Comparison of ENCODE assay signal across 8 cellular contexts in genomic region chr11:99069831-99070444, GRCh38. TPM values are rescaled to one million over a fixed set of nuclear protein-coding genes. Genes with fewer than 3 reads are reported as not detected.
DNase-seq lines count a peak whose midpoint lies in the region; ATAC-seq lines count a peak whose summit lies in the region.

No MANE protein-coding gene starts in this region.

- no peaks in the 10 kb centered on the region for H3K36me3 Mint-ChIP-seq in activated T-helper 2 cell treated with anti-CD3 and anti-CD28 coated beads, Interferon-gamma antibody, Interleukin-2, Interleukin-4, amounts not matched to agents 10 μg/mL and 5 μg/mL and 100 μg/mL, durations not matched to agents 14 hours and 24 hours and 36 hours (ENCODE audit: low read depth)

- intact Hi-C loops in activated T-helper 2 cell treated with anti-CD3 and anti-CD28 coated beads, Interferon-gamma antibody, Interleukin-2, Interleukin-4, amounts not matched to agents 10 μg/mL and 5 μg/mL and 100 μg/mL, durations not matched to agents 14 hours and 24 hours and 36 hours (cut with micrococcal nuclease), result no loop called here

- no peaks in the 10 kb centered on the region for H3K27me3 Mint-ChIP-seq in activated T-helper 2 cell treated with anti-CD3 and anti-CD28 coated beads, Interferon-gamma antibody, Interleukin-2, Interleukin-4, amounts not matched to agents 10 μg/mL and 5 μg/mL and 100 μg/mL, durations not matched to agents 14 hours and 24 hours and 36 hours (ENCODE audit: low read depth)

- H3K27ac Mint-ChIP-seq in activated T-helper 2 cell treated with anti-CD3 and anti-CD28 coated beads, Interferon-gamma antibody, Interleukin-2, Interleukin-4, amounts not matched to agents 10 μg/mL and 5 μg/mL and 100 μg/mL, durations not matched to agents 14 hours and 24 hours and 36 hours, result no peak overlapping the region

- no peak for DNase-seq in activated T-helper 2 cell treated with anti-CD3 and anti-CD28 coated beads, Interferon-gamma antibody, Interleukin-2, Interleukin-4, amounts not matched to agents 10 μg/mL and 5 μg/mL and 100 μg/mL, durations not matched to agents 14 hours and 24 hours and 36 hours (ENCODE audit: low spot score)
- peak; percentile 96 for DNase-seq in islet precursor cell
- peak; percentile 29 for DNase-seq in superior temporal gyrus (ENCODE audit: extremely low spot score)
- no peak for DNase-seq in GM19238 (ENCODE audit: insufficient read length, low spot score)
- DNase-seq in NCI-H2029 treated with DMSO at 0.1 percent for 48 hours (lab: John Stamatoyannopoulos, UW), result no peak

- no peaks in the 10 kb centered on the region for H3K9me3 ChIP-seq in KOPT-K1 (ENCODE audit: insufficient read depth, low read length, poor library complexity, severe bottlenecking)

- peak overlapping the region; percentile 18 for H3K27ac ChIP-seq in KOPT-K1 (ENCODE audit: low read depth, low read length, poor library complexity, severe bottlenecking)

- peaks cover 4% of the 10 kb centered on the region for H3K4me1 Mint-ChIP-seq in activated T-helper 2 cell treated with anti-CD3 and anti-CD28 coated beads, Interferon-gamma antibody, Interleukin-2, Interleukin-4, amounts not matched to agents 10 μg/mL and 5 μg/mL and 100 μg/mL, durations not matched to agents 14 hours and 24 hours and 36 hours (ENCODE audit: low read depth)

- peak overlapping the region; percentile 67 for H3K4me3 Mint-ChIP-seq in activated T-helper 2 cell treated with anti-CD3 and anti-CD28 coated beads, Interferon-gamma antibody, Interleukin-2, Interleukin-4, amounts not matched to agents 10 μg/mL and 5 μg/mL and 100 μg/mL, durations not matched to agents 14 hours and 24 hours and 36 hours (ENCODE audit: low read depth)

- H3K9me3 Mint-ChIP-seq in activated T-helper 2 cell treated with anti-CD3 and anti-CD28 coated beads, Interferon-gamma antibody, Interleukin-2, Interleukin-4, amounts not matched to agents 10 μg/mL and 5 μg/mL and 100 μg/mL, durations not matched to agents 14 hours and 24 hours and 36 hours, result no peaks in the 10 kb centered on the region

- H3K36me3 ChIP-seq in KOPT-K1 (ENCODE audit: insufficient read depth, low read length), result no peaks in the 10 kb centered on the region

- ATAC-seq in GM18498 (IDR thresholded peaks at IDR 0.05; ENCODE audit: unreplicated experiment) (peak; percentile 95), GM21786 (IDR thresholded peaks at IDR 0.05; ENCODE audit: unreplicated experiment) (peak; percentile 82)

RNA-seq across cellular contexts. Expression of gene CNTN5, which starts 49.2 kb away (rescaled TPM):
- not detected in 2 replicates for total RNA-seq in activated T-helper 2 cell treated with anti-CD3 and anti-CD28 coated beads, Interferon-gamma antibody, Interleukin-2, Interleukin-4, amounts not matched to agents 10 μg/mL and 5 μg/mL and 100 μg/mL, durations not matched to agents 14 hours and 24 hours and 36 hours

Comparison
In these comparisons a context has a peak if more than half of its experiments do, and no peak if none do; other contexts are left out.
1. DNase-seq: peak in islet precursor cell (single experiment) and superior temporal gyrus (single experiment); none in activated T-helper 2 cell treated with anti-CD3 and anti-CD28 coated beads, Interferon-gamma antibody, Interleukin-2, Interleukin-4, amounts not matched to agents 10 μg/mL and 5 μg/mL and 100 μg/mL, durations not matched to agents 14 hours and 24 hours and 36 hours (single experiment), GM19238 (single experiment) and NCI-H2029 treated with DMSO at 0.1 percent for 48 hours (single experiment).